Comparison of ENCODE assay signal across 8 cellular contexts in genomic region chr11:118928108-118928869, GRCh38. TPM values are rescaled to one million over a fixed set of nuclear protein-coding genes. Genes with fewer than 3 reads are reported as not detected.
DNase-seq lines count a peak whose midpoint lies in the region; ATAC-seq and TF ChIP-seq lines count a peak whose summit lies in the region.

No MANE protein-coding gene starts in this region.

- no peak for TF ChIP-seq EP300 in SK-N-SH (IDR thresholded peaks at IDR 0.05; ENCODE audit: borderline replicate concordance in 1 of 2, low read depth in 1 of 2, low read length in 1 of 2)

- H3K4me2 ChIP-seq in SK-N-SH, result peak overlapping the region; percentile 93

- peak overlapping the region; percentile 77 for H3K9ac ChIP-seq in SK-N-SH

- WGBS in SK-N-SH (ENCODE audit: low lambda C conversion rate), result 0% methylated on average over 25 of the region's 32 CpGs
- WGBS in thyroid gland, 2 donors, result 0% methylated on average over 26 to 28 of the region's 32 CpGs

- H3K27ac ChIP-seq in SK-N-SH (ENCODE audit: low read depth in 2 of 2, low read length in 1 of 2), result peak overlapping the region; percentile 91 to 93
- H3K27ac ChIP-seq in thyroid gland, result peak overlapping the region; percentile 97 to 99 (median 99)

- H3K36me3 Mint-ChIP-seq in activated naive CD4-positive, alpha-beta T cell treated with anti-CD3 and anti-CD28 coated beads, Interleukin-2, amount 50 U/mL, for 24 hours, result no peaks in the 10 kb centered on the region
- H3K36me3 Mint-ChIP-seq in glutamatergic neuron (ENCODE audit: unreplicated experiment) (no peaks in the 10 kb centered on the region), osteocyte (ENCODE audit: unreplicated experiment) (no peaks in the 10 kb centered on the region)

- H3K9me2 ChIP-seq in SK-N-SH, result no peaks in the 10 kb centered on the region

- ATAC-seq in HG02642 (IDR thresholded peaks at IDR 0.05; ENCODE audit: poor library complexity, unreplicated experiment), result peak; percentile 38

- intact Hi-C loops in thyroid gland (cut with DNase I), result no loop called here

- H3K4me3 Mint-ChIP-seq in activated naive CD4-positive, alpha-beta T cell treated with anti-CD3 and anti-CD28 coated beads, Interleukin-2, amount 50 U/mL, for 24 hours, result peak overlapping the region; percentile 93
- H3K4me3 Mint-ChIP-seq in glutamatergic neuron (ENCODE audit: unreplicated experiment) (peak overlapping the region; percentile 95), osteocyte (ENCODE audit: unreplicated experiment) (peak overlapping the region; percentile 92)

- TF ChIP-seq RAD21 in SK-N-SH (IDR thresholded peaks at IDR 0.05; ENCODE audit: low read length), result peak; percentile 75

- no peaks in the 10 kb centered on the region for H3K9me3 ChIP-seq in SK-N-SH
- H3K9me3 ChIP-seq in thyroid gland, result no peaks in the 10 kb centered on the region

- H3K4me1 Mint-ChIP-seq in activated naive CD4-positive, alpha-beta T cell treated with anti-CD3 and anti-CD28 coated beads, Interleukin-2, amount 50 U/mL, for 24 hours, result peaks cover 62% of the 10 kb centered on the region
- H3K4me1 Mint-ChIP-seq in glutamatergic neuron (ENCODE audit: low read depth, unreplicated experiment) (peaks cover 25% of the 10 kb centered on the region), osteocyte (ENCODE audit: unreplicated experiment) (peaks cover 44% of the 10 kb centered on the region)

- peak; percentile 97 for DNase-seq in GM03348 (ENCODE audit: low spot score)
- peak; percentile 94 for DNase-seq in NCI-H1105 (lab: John Stamatoyannopoulos, UW)
- peak; percentile 95 for DNase-seq in SK-N-SH
- DNase-seq in glutamatergic neuron, result peak; percentile 93
- peak; percentile 95 for DNase-seq in osteocyte (ENCODE audit: extremely low spot score, unreplicated experiment)
- DNase-seq in thyroid gland, result peak; percentile 95 to 97

- H3K36me3 ChIP-seq in SK-N-SH (replicated peaks in 1 of 2; ENCODE audit: control insufficient read depth in 1 of 2, insufficient read depth in 2 of 2, low read length in 1 of 2), result no peaks in the 10 kb centered on the region
- no peaks in the 10 kb centered on the region for H3K36me3 ChIP-seq in thyroid gland

- H3K9me3 Mint-ChIP-seq in activated naive CD4-positive, alpha-beta T cell treated with anti-CD3 and anti-CD28 coated beads, Interleukin-2, amount 50 U/mL, for 24 hours, result no peaks in the 10 kb centered on the region
- H3K9me3 Mint-ChIP-seq in glutamatergic neuron (ENCODE audit: unreplicated experiment), result peaks cover 15% of the 10 kb centered on the region
- H3K9me3 Mint-ChIP-seq in osteocyte (ENCODE audit: unreplicated experiment), result no peaks in the 10 kb centered on the region

- peak overlapping the region; percentile 97 for H3K27ac Mint-ChIP-seq in activated naive CD4-positive, alpha-beta T cell treated with anti-CD3 and anti-CD28 coated beads, Interleukin-2, amount 50 U/mL, for 24 hours
- peak overlapping the region; percentile 90 for H3K27ac Mint-ChIP-seq in glutamatergic neuron (ENCODE audit: unreplicated experiment)
- peak overlapping the region; percentile 90 for H3K27ac Mint-ChIP-seq in osteocyte (ENCODE audit: unreplicated experiment)

- peak in 1 of 2 donors; percentile 70 for TF ChIP-seq POLR2A in thyroid gland (IDR thresholded peaks at IDR 0.05)

- peak; percentile 94 for TF ChIP-seq CTCF in SK-N-SH (IDR thresholded peaks at IDR 0.05)
- TF ChIP-seq CTCF in glutamatergic neuron (IDR thresholded peaks at IDR 0.05; ENCODE audit: partially characterized antibody, unreplicated experiment), result peak; percentile 85
- TF ChIP-seq CTCF in osteocyte (IDR thresholded peaks at IDR 0.05), result peak; percentile 96
- TF ChIP-seq CTCF in thyroid gland (IDR thresholded peaks at IDR 0.05), result peak; percentile 71 to 98 (median 94)

- peaks cover 35% of the 10 kb centered on the region for H3K79me2 ChIP-seq in SK-N-SH (ENCODE audit: insufficient read depth)

- no peaks in the 10 kb centered on the region for H3K27me3 Mint-ChIP-seq in activated naive CD4-positive, alpha-beta T cell treated with anti-CD3 and anti-CD28 coated beads, Interleukin-2, amount 50 U/mL, for 24 hours
- H3K27me3 Mint-ChIP-seq in glutamatergic neuron (ENCODE audit: unreplicated experiment) (peaks cover 8% of the 10 kb centered on the region), osteocyte (ENCODE audit: unreplicated experiment) (no peaks in the 10 kb centered on the region)

- H3K4me3 ChIP-seq in SK-N-SH (ENCODE audit: low read depth in 2 of 2, low read length in 1 of 2), result peak overlapping the region; percentile 80 to 99
- peak overlapping the region; percentile 49 to 76 (median 75) for H3K4me3 ChIP-seq in thyroid gland (replicated peaks in 1 of 3)

- peaks cover 39% of the 10 kb centered on the region for H3F3A ChIP-seq in SK-N-SH (replicated peaks; ENCODE audit: insufficient read depth)

- H4K20me1 ChIP-seq in SK-N-SH (ENCODE audit: insufficient read depth), result peaks cover 16% of the 10 kb centered on the region

- H3K4me1 ChIP-seq in SK-N-SH (ENCODE audit: control insufficient read depth in 1 of 2, insufficient read depth in 2 of 2, low read depth in 1 of 2, low read length in 1 of 2), result peaks cover 9 to 33% of the 10 kb centered on the region in 2 experiments; a peak in 3 of 4 replicates
- peaks cover 20 to 34% of the 10 kb centered on the region in 2 donors for H3K4me1 ChIP-seq in thyroid gland

- POLR2A ChIA-PET in SK-N-SH (lab: Yijun Ruan, JAX), result interaction anchor here (1.0 to 1.1 kb wide), 2 partner anchors 19 to 21 kb away, joined by 3 to 8 read pairs; no protein-coding TSS in a partner anchor

- CTCF ChIA-PET in SK-N-SH (lab: Yijun Ruan, JAX), result interaction anchor here (0.5 to 13.4 kb wide), 15 partner anchors 9 to 268 kb away, joined by 3 to 186 read pairs (median 4); partner anchors contain the start of genes CXCR5, DDX6 and UPK2

- peak overlapping the region; percentile 71 for H2AFZ ChIP-seq in SK-N-SH (ENCODE audit: low read depth)

- H3K27me3 ChIP-seq in SK-N-SH (ENCODE audit: insufficient read depth) (no peaks in the 10 kb centered on the region), thyroid gland (no peaks in the 10 kb centered on the region)

TF ChIP-seq in SK-N-SH, 30 proteins besides CTCF, POLR2A, EP300 and RAD21 (continues in another document):
- TF ChIP-seq SIN3A (IDR thresholded peaks at IDR 0.05; ENCODE audit: borderline replicate concordance, low read depth, low read length) (peak; percentile 78), REST (IDR thresholded peaks at IDR 0.05; ENCODE audit: low read depth, low read length) (peak; percentile 73; the same call in 1 of the 2 replicates), USF2 (IDR thresholded peaks at IDR 0.05; ENCODE audit: borderline replicate concordance, low read depth, low read length) (no peak), TCF12 (IDR thresholded peaks at IDR 0.05) (peak; percentile 29; the same call in 1 of the 2 replicates), FOSL2 (IDR thresholded peaks at IDR 0.05; ENCODE audit: borderline replicate concordance, low read depth) (no peak)

RNA-seq across cellular contexts. Expression of gene BCL9L, which starts 2.6 kb away (rescaled TPM):
- 4.5 and 12.1 TPM in 2 replicates for polyA plus RNA-seq in SK-N-SH (2012; rRNA removed)
- 4.6 and 8.6 TPM in 2 replicates for polyA plus RNA-seq in SK-N-SH (2012; cell fraction: cytosol; rRNA removed)
- 21.7 and 24.0 TPM in 2 replicates for polyA plus RNA-seq in SK-N-SH (2012; cell fraction: nucleus; rRNA removed)
- total RNA-seq in glutamatergic neuron (ENCODE audit: unreplicated experiment), result 13.0 TPM
- 115 and 122 TPM in 2 replicates for total RNA-seq in osteocyte
- total RNA-seq in thyroid gland, result 10 to 100 TPM; 13.2 to 26.2 (median 19.4) TPM

RNA-seq across cellular contexts. Expression of gene UPK2, which starts 27.8 kb away (rescaled TPM):
- polyA plus RNA-seq in SK-N-SH (2012; rRNA removed), result 0.15 and 0.21 TPM in 2 replicates
- polyA plus RNA-seq in SK-N-SH (2012; cell fraction: cytosol; rRNA removed), result 0.13 and 0.16 TPM in 2 replicates
- polyA plus RNA-seq in SK-N-SH (2012; cell fraction: nucleus; rRNA removed), result 0.14 and 0.38 TPM in 2 replicates
- total RNA-seq in glutamatergic neuron (ENCODE audit: unreplicated experiment) (not detected), osteocyte (0.42 and 0.86 TPM in 2 replicates), thyroid gland (not detected)

RNA-seq across cellular contexts. Expression of gene FOXR1, which starts 43.3 kb away (rescaled TPM):
- not detected in 2 replicates for polyA plus RNA-seq in SK-N-SH (2012; rRNA removed)
- polyA plus RNA-seq in SK-N-SH (2012; cell fraction: cytosol; rRNA removed), result not detected in 2 replicates
- polyA plus RNA-seq in SK-N-SH (2012; cell fraction: nucleus; rRNA removed), result not detected in 2 replicates
- not detected for total RNA-seq in glutamatergic neuron (ENCODE audit: unreplicated experiment)
- not detected in 2 replicates for total RNA-seq in osteocyte
- total RNA-seq in thyroid gland, result not detected

RNA-seq across cellular contexts. Expression of gene CXCR5, which starts 44.6 kb away (rescaled TPM):
- polyA plus RNA-seq in SK-N-SH (2012; rRNA removed), result 0.02 TPM in 1 of 2 replicates, not detected in the other
- polyA plus RNA-seq in SK-N-SH (2012; cell fraction: cytosol; rRNA removed), result not detected in 2 replicates
- not detected in 2 replicates for polyA plus RNA-seq in SK-N-SH (2012; cell fraction: nucleus; rRNA removed)
- not detected for total RNA-seq in glutamatergic neuron (ENCODE audit: unreplicated experiment)
- total RNA-seq in osteocyte, result not detected in 2 replicates
- total RNA-seq in thyroid gland, result not detected

Comparison
In these comparisons a context has a peak if more than half of its experiments do, and no peak if none do; other contexts are left out.
1. Peak in every context shown above with its lines: DNase-seq, ATAC-seq, H3K4me3 ChIP-seq and H3K27ac ChIP-seq.